ENCODE assay signal across 15 cellular contexts in the genomic region with DNA sequence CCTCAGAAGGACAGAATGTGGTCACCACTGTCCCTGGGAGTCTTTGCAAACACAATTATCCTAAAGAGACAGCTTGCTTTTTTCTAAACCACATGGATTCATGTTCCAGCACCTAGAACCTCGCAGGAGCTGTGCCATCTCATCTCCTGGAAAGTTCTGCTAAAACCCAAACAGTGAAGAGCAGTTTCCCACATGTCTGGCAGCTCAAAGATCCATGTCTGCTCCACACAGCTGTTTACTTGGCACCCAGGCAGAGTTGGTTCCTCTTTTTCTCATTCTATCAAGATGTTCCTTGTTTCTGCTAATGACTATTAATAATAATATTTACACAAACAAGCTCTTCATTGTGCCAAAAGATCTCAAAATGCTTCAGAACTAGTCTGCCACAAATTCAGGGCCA. TPM values are rescaled to one million over a fixed set of nuclear protein-coding genes. Genes with fewer than 3 reads are reported as not detected.
DNase-seq lines count a peak whose midpoint lies in the region; ATAC-seq and TF ChIP-seq lines count a peak whose summit lies in the region.
"Had no signal": no experiment of that assay in that cellular context is flagged by ENCODE, and none has a peak within 500 bp of the region (broad histone marks: within the 10 kb centered on the region; RNA-seq: fewer than 3 reads in every experiment).

No MANE protein-coding gene starts in this region.

- no peak overlapping the region for H3K4me3 ChIP-seq in GM23248
- no peak overlapping the region for H3K4me3 ChIP-seq in gastroesophageal sphincter
- H3K4me3 ChIP-seq in gastrocnemius medialis: no peak overlapping the region
- H3K4me3 ChIP-seq: GM23338, SK-N-MC had no signal

- H3K79me2 ChIP-seq in GM23248 (ENCODE audit: insufficient read depth): no peaks in the 10 kb centered on the region

- ATAC-seq in gastroesophageal sphincter (peak; percentile 23), gastrocnemius medialis (peak in 1 of 2 donors; percentile 9)
- ATAC-seq: GM23338 had no signal

- H3K36me3 ChIP-seq in GM23248 (ENCODE audit: low read depth): no peaks in the 10 kb centered on the region
- H3K36me3 ChIP-seq in gastroesophageal sphincter: no peaks in the 10 kb centered on the region
- no peaks in the 10 kb centered on the region for H3K36me3 ChIP-seq in gastrocnemius medialis

- no peak overlapping the region for H2AFZ ChIP-seq in GM23248
- H2AFZ ChIP-seq: GM23338 had no signal

- H3K4me1 ChIP-seq in GM23248 (ENCODE audit: insufficient read depth): peaks cover 23% of the 10 kb centered on the region
- H3K4me1 ChIP-seq in gastroesophageal sphincter: peaks cover 0 to 5% (median 0%) of the 10 kb centered on the region in 3 donors
- H3K4me1 ChIP-seq in gastrocnemius medialis: no peaks in the 10 kb centered on the region

- TF ChIP-seq CTCF in gastroesophageal sphincter (IDR thresholded peaks at IDR 0.05) (no peak), gastrocnemius medialis (IDR thresholded peaks at IDR 0.05 in 4 of 5, conservative IDR thresholded peaks at IDR 0.05 in 1 of 5) (no peak)

- no peaks in the 10 kb centered on the region for H3K27me3 ChIP-seq in GM23248 (replicated peaks; ENCODE audit: insufficient read depth)
- no peaks in the 10 kb centered on the region for H3K27me3 ChIP-seq in gastroesophageal sphincter
- no peaks in the 10 kb centered on the region for H3K27me3 ChIP-seq in gastrocnemius medialis

- DNase-seq in Ammon's horn (ENCODE audit: low spot score) (peak; percentile 45), GM23248 (no peak), gastrocnemius medialis (peak in 1 of 2 donors; percentile 23), SK-N-DZ (ENCODE audit: low spot score) (no peak), ureter (ENCODE audit: low spot score) (no peak), hypothalamus (lab: John Stamatoyannopoulos, UW) (no peak)
- DNase-seq: IMR-90, Karpas-422, NCI-H1417, NCI-H187 treated with DMSO at 0.1 percent for 48 hours, NCI-H69, RPMI8226 had no signal

- 0 to 12% methylated on average over 1 of the region's 1 CpG for WGBS in GM23248 (ENCODE audit: low coverage in 1 of 2, low lambda C conversion rate in 2 of 2, missing lambda C conversion rate in 2 of 2), 2 experiments
- WGBS in gastroesophageal sphincter (ENCODE audit: low coverage in 1 of 2), 2 donors: 60 to 70% methylated on average over 1 of the region's 1 CpG

- H3K9ac ChIP-seq in GM23248: no peak overlapping the region

- intact Hi-C loops in gastrocnemius medialis (cut with DNase I; ENCODE audit: low total_unique reads): no loop called here

- H3K4me2 ChIP-seq in GM23248 (ENCODE audit: unreplicated experiment): peak overlapping the region; percentile 13
- H3K4me2 ChIP-seq: GM23338 had no signal

- no peaks in the 10 kb centered on the region for H3K9me2 ChIP-seq in GM23248 (ENCODE audit: insufficient read depth)

- in situ Hi-C loops in GM23248 (cut with MboI): no loop called here
- in situ Hi-C loops in gastrocnemius medialis (cut with MboI; ENCODE audit: low sequenced_read_pairs in 4 of 4): no loop called here

- no peak overlapping the region for H3K27ac ChIP-seq in GM23248
- H3K27ac ChIP-seq in gastroesophageal sphincter: peak overlapping the region in 2 of 4 donors; percentile 54 to 62
- peak overlapping the region in 3 of 4 donors; percentile 3 to 29 (median 11) for H3K27ac ChIP-seq in gastrocnemius medialis
- H3K27ac ChIP-seq: SK-N-MC had no signal

- no peak for TF ChIP-seq EP300 in gastroesophageal sphincter (IDR thresholded peaks at IDR 0.05)

- no peaks in the 10 kb centered on the region for H3K9me3 ChIP-seq in GM23248 (ENCODE audit: low read depth)
- no peaks in the 10 kb centered on the region for H3K9me3 ChIP-seq in gastroesophageal sphincter
- no peaks in the 10 kb centered on the region for H3K9me3 ChIP-seq in gastrocnemius medialis

- TF ChIP-seq POLR2A in gastroesophageal sphincter (IDR thresholded peaks at IDR 0.05) (no peak), gastrocnemius medialis (IDR thresholded peaks at IDR 0.05) (no peak)

- no peaks in the 10 kb centered on the region for H4K20me1 ChIP-seq in GM23248 (ENCODE audit: insufficient read depth)

- H3F3A ChIP-seq in GM23248 (ENCODE audit: insufficient read depth): 0 out of 2 replicates have a peak, but pooled peaks cover 5% of the 10 kb centered on the region

RNA-seq across cellular contexts. Expression of gene PID1, which starts 30.1 kb away (rescaled TPM):
- 4.9 and 5.9 TPM in 2 replicates for total RNA-seq in GM23248 (2014; rRNA removed; shearing (Covaris generic))
- 8.6 and 9.6 TPM in 2 replicates for polyA plus RNA-seq in GM23248 (2016; fragmentation: Nextera tagmentation; extraction: Ambion mirVana)
- total RNA-seq in gastroesophageal sphincter (10 to 100 TPM; 34.4 to 62.4 (median 54.9) TPM), gastrocnemius medialis (10 to 100 TPM; 11.3 to 24.3 (median 19.5) TPM), ureter (25.8 TPM)
- polyA plus RNA-seq in SK-N-DZ (2014; cell fraction: cytosol; rRNA removed): not detected in 2 replicates
- polyA plus RNA-seq in SK-N-DZ (2014; cell fraction: nucleus; rRNA removed): not detected in 2 replicates
